Comparison of ENCODE assay signal across 8 cellular contexts in genomic region chr11:44110231-44110679, GRCh38. TPM values are rescaled to one million over a fixed set of nuclear protein-coding genes. Genes with fewer than 3 reads are reported as not detected.
DNase-seq lines count a peak whose midpoint lies in the region; TF ChIP-seq lines count a peak whose summit lies in the region.

No MANE protein-coding gene starts in this region.

- peak; percentile 81 for TF ChIP-seq CTCF in HFFc6 (IDR thresholded peaks at IDR 0.05)
- TF ChIP-seq CTCF in astrocyte of the cerebellum (IDR thresholded peaks at IDR 0.05; ENCODE audit: low read depth, low read length, missing control alignments) = peak; percentile 95

- no peak overlapping the region for H3K4me3 ChIP-seq in astrocyte of the cerebellum (ENCODE audit: low read depth, low read length)

- H3K27me3 Mint-ChIP-seq in HFFc6 (ENCODE audit: insufficient read depth) = no peaks in the 10 kb centered on the region; the same call in 1 of the 2 replicates

- H3K36me3 Mint-ChIP-seq in HFFc6 (ENCODE audit: low read depth) = peaks cover 15% of the 10 kb centered on the region

- in situ Hi-C loops in astrocyte of the cerebellum (cut with HindIII; ENCODE audit: low sequenced_read_pairs) = loop anchor here (25.0 kb wide), 1 partner anchor 427 kb away; no protein-coding TSS in a partner anchor

- peaks cover 29% of the 10 kb centered on the region for H3K4me1 Mint-ChIP-seq in HFFc6 (ENCODE audit: low read depth)

- no peaks in the 10 kb centered on the region for H3K9me3 Mint-ChIP-seq in HFFc6

- no peak overlapping the region for H3K27ac Mint-ChIP-seq in HFFc6

- DNase-seq in NCI-H510A treated with DMSO at 0.1 percent for 48 hours (lab: John Stamatoyannopoulos, UW) (peak; percentile 7), NCI-H510A (lab: John Stamatoyannopoulos, UW) (no peak), HFFc6 (peak; percentile 12), MV-4-11 (lab: John Stamatoyannopoulos, UW) (peak; percentile 45), T-helper 2 cell (peak in 4 of 5 experiments; percentile 10 to 65 (median 26)), astrocyte of the cerebellum (ENCODE audit: low read depth) (peak; percentile 16), islet precursor cell (peak; percentile 79)
- DNase-seq in stimulated activated CD4-positive, alpha-beta T cell treated with anti-CD3 and anti-CD28 coated beads, Interleukin-4, amount 100 ng/mL, for 24 hours = peak; percentile 56

- H3K4me3 Mint-ChIP-seq in HFFc6 = no peak overlapping the region

RNA-seq across cellular contexts. Expression of gene EXT2, which starts 14.8 kb away (rescaled TPM):
- 100 to 1,000 TPM; 105 to 130 (median 118) TPM for total RNA-seq in HFFc6 (2021; fragmentation: NEBNext Ultra II Directional; extraction: Animal tissue kit (Norgen Biotek cat#: 25700))

RNA-seq across cellular contexts. Expression of gene ACCS, which starts 44.2 kb away (rescaled TPM):
- 1 to 10 TPM; 3.9 to 5.4 (median 4.8) TPM for total RNA-seq in HFFc6 (2021; fragmentation: NEBNext Ultra II Directional; extraction: Animal tissue kit (Norgen Biotek cat#: 25700))
